Comparison of ENCODE assay signal across 23 cellular contexts in genomic region chr6:51830666-51831065, GRCh38.
"Had no signal": no experiment of that assay in that cellular context is flagged by ENCODE, and none has a peak within 500 bp of the region (broad histone marks: within the 10 kb centered on the region; RNA-seq: fewer than 3 reads in every experiment).

No MANE protein-coding gene starts in this region.

- H3K27me3 ChIP-seq: gastrocnemius medialis, heart left ventricle, hepatocyte, left lung, neural progenitor cell, right lobe of liver, transverse colon, upper lobe of right lung had no signal

- H3K79me2 ChIP-seq: hepatocyte, parathyroid adenoma had no signal

- H3K4me1 ChIP-seq: gastrocnemius medialis, heart left ventricle, left lung, parathyroid adenoma, transverse colon, upper lobe of right lung, uterus had no signal

- DNase-seq: dermis blood vessel endothelial cell; effector memory CD4-positive, alpha-beta T cell; gastrocnemius medialis; heart left ventricle; kidney; left cardiac atrium; left lung; mesendoderm; midbrain; naive thymus-derived CD4-positive, alpha-beta T cell; right lobe of liver; small intestine; stimulated activated CD4-positive, alpha-beta T cell treated with anti-CD3 and anti-CD28 coated beads, Interleukin-15, amount 100 ng/mL, for 24 hours; stimulated activated CD4-positive, alpha-beta T cell treated with anti-CD3 and anti-CD28 coated beads, Interleukin-2, amount 100 ng/mL, for 48 hours; stimulated activated naive B cell treated with anti-CD40 and anti-IgM and Interleukin-4, amounts not matched to agents 10 μg/mL and 1 μg/mL and 100 μg/mL, for 72 hours; transverse colon; upper lobe of right lung; uterus had no signal

- H3K4me2 ChIP-seq: hepatocyte, neural progenitor cell had no signal

- ATAC-seq: gastrocnemius medialis; heart left ventricle; left cardiac atrium; left lung; naive thymus-derived CD4-positive, alpha-beta T cell; right lobe of liver; stimulated activated naive B cell treated with anti-CD40 and anti-IgM and Interleukin-4, amounts not matched to agents 10 μg/mL and 1 μg/mL and 100 μg/mL, for 72 hours; upper lobe of right lung had no signal

- H3K9me3 ChIP-seq: gastrocnemius medialis, heart left ventricle, left lung, right lobe of liver, transverse colon, upper lobe of right lung, uterus had no signal

- FAIRE-seq: endothelial cell of umbilical vein, kidney, small intestine had no signal

- H3K9ac ChIP-seq: neural progenitor cell, parathyroid adenoma had no signal

- H2AFZ ChIP-seq: hepatocyte, neural progenitor cell, parathyroid adenoma had no signal

- H3K27ac ChIP-seq: coronary artery, gastrocnemius medialis, heart left ventricle, hepatocyte, left lung, neural progenitor cell, parathyroid adenoma, right lobe of liver, transverse colon, upper lobe of right lung, uterus had no signal

- H3K4me3 ChIP-seq: coronary artery, gastrocnemius medialis, heart left ventricle, hepatocyte, left lung, neural progenitor cell, right lobe of liver, transverse colon, upper lobe of right lung, uterus had no signal

- H3K36me3 ChIP-seq: gastrocnemius medialis, heart left ventricle, left lung, neural progenitor cell, right lobe of liver, transverse colon, upper lobe of right lung, uterus had no signal
